ENCODE assay signal across 1 cellular context in the genomic region with DNA sequence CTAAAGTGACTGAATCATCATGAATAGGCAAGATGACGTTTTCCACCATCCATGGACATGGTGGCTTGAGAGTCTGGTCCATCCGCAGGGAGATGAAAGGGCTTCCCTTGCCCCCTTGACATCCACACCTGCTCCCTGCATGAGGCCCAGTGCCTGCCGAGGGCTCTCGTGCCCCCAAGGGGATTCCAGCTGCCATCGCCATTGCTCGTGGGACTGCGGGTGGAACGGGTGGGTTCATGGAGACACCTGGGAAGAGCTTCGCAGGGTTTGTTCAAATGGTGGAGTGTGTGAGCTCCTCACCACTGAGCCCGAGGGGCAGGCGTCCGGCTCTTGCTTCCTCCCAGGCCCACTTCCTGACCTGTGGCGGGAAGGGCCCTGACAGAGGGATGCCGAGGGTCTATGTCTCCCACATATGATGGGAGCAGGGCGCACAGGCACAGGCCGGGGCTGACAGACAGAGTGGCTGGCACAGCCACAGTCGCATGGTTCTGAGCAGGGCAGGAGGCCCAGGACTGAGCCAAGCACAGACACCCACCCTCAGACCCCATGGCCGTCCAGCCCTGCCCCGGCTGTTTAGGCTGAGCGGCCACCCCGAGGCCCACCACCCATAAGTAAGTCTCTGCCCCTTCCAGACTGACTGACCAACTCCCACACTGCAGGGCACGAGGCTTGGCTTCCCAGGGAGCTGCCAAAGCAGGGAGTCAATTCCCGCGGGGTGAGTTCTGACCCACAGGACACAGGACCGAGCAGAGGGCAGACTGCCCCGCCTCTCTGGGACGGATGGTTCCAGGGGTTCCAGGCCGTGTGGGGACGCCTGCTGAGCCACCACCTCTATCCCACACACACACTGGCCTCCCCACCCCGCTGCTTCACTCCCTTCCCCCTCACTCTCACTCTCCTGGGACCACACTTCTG.
TF ChIP-seq lines count a peak whose summit lies in the region.

No MANE protein-coding gene starts in this region.

TF ChIP-seq in IMR-90, 13 proteins besides CTCF, POLR2A, EP300 and RAD21 (continued from another document):
- no peak for TF ChIP-seq USF2 (IDR thresholded peaks at IDR 0.05; ENCODE audit: low read depth, low read length)
- no peak for TF ChIP-seq MAFK (IDR thresholded peaks at IDR 0.05; ENCODE audit: low read depth, low read length)
- no peak for TF ChIP-seq NFE2L2 (IDR thresholded peaks at IDR 0.05; ENCODE audit: low read depth, low read length)
- no peak for TF ChIP-seq SMC3 (IDR thresholded peaks at IDR 0.05; ENCODE audit: low read depth, low read length)
- no peak for TF ChIP-seq RCOR1 (IDR thresholded peaks at IDR 0.05; ENCODE audit: insufficient replicate concordance, low read length)
- TF ChIP-seq MXI1 (IDR thresholded peaks at IDR 0.05; ENCODE audit: borderline replicate concordance, low read depth, low read length) = no peak
- no peak for TF ChIP-seq CHD1 (IDR thresholded peaks at IDR 0.05; ENCODE audit: low read depth, low read length)
- no peak for TF ChIP-seq MAZ (IDR thresholded peaks at IDR 0.05; ENCODE audit: borderline replicate concordance, low read depth, low read length)
- TF ChIP-seq CEBPB (IDR thresholded peaks at IDR 0.05; ENCODE audit: low read depth, low read length) = no peak
- no peak for TF ChIP-seq BHLHE40 (IDR thresholded peaks at IDR 0.05; ENCODE audit: low read depth, low read length)
- no peak for TF ChIP-seq RFX5 (IDR thresholded peaks at IDR 0.05; ENCODE audit: low read depth, low read length)
- TF ChIP-seq FOS (IDR thresholded peaks at IDR 0.05; ENCODE audit: low read depth, low read length) = no peak
TF ChIP-seq in IMR-90: peak in this region for 0.
